ENCODE assay signal across 22 cellular contexts in genomic region chrX:133569217-133569616, GRCh38.
DNase-seq lines count a peak whose midpoint lies in the region; ATAC-seq, FAIRE-seq and TF ChIP-seq lines count a peak whose summit lies in the region.
"Had no signal": no experiment of that assay in that cellular context is flagged by ENCODE, and none has a peak within 500 bp of the region (broad histone marks: within the 10 kb centered on the region; RNA-seq: fewer than 3 reads in every experiment).

No MANE protein-coding gene starts in this region.

- no peaks in the 10 kb centered on the region for H4K20me1 ChIP-seq in smooth muscle cell (ENCODE audit: low read depth)
- H4K20me1 ChIP-seq: BLaER1 treated with 17β-estradiol and CSF1 and Interleukin-3, amounts not matched to agents 10 nM and 100 nM had no signal

- no peak overlapping the region for H2AFZ ChIP-seq in smooth muscle cell (ENCODE audit: low read depth)

- TF ChIP-seq CTCF in smooth muscle cell (IDR thresholded peaks at IDR 0.05; ENCODE audit: borderline replicate concordance, insufficient read depth, poor library complexity, severe bottlenecking): no peak

- H3K9me3 ChIP-seq in SJSA1 (replicated peaks) (no peaks in the 10 kb centered on the region), smooth muscle cell (replicated peaks; ENCODE audit: low read depth) (peaks cover 7% of the 10 kb centered on the region)
- H3K9me3 ChIP-seq: A549 had no signal

- peak; percentile 40 for FAIRE-seq in GM12892 (lab: Jason Lieb, UNC)
- FAIRE-seq: A549, D721Med, G401.6, GM12891, GM18507 had no signal

- H3K4me1 ChIP-seq in SJSA1 (replicated peaks) (peaks cover 18% of the 10 kb centered on the region), smooth muscle cell (ENCODE audit: low read depth) (peaks cover 6% of the 10 kb centered on the region)
- H3K4me1 ChIP-seq: A549; BLaER1 treated with 17β-estradiol and CSF1 and Interleukin-3, amounts not matched to agents 10 nM and 100 nM; Caco-2 had no signal

- no peak overlapping the region for H3K4me2 ChIP-seq in smooth muscle cell
- H3K4me2 ChIP-seq: A549; BLaER1 treated with 17β-estradiol and CSF1 and Interleukin-3, amounts not matched to agents 10 nM and 100 nM had no signal

- H3K27ac ChIP-seq in SJSA1 (peak overlapping the region; percentile 77), smooth muscle cell (ENCODE audit: low read depth) (peak overlapping the region; percentile 15)
- H3K27ac ChIP-seq: 22Rv1; A549; BLaER1 treated with 17β-estradiol and CSF1 and Interleukin-3, amounts not matched to agents 10 nM and 100 nM; C4-2B had no signal

- H3K27me3 ChIP-seq in SJSA1 (replicated peaks): no peaks in the 10 kb centered on the region
- H3K27me3 ChIP-seq in smooth muscle cell (ENCODE audit: low read depth): no peaks in the 10 kb centered on the region

- no peaks in the 10 kb centered on the region for H3K36me3 ChIP-seq in SJSA1
- H3K36me3 ChIP-seq in smooth muscle cell (ENCODE audit: low read depth): peaks cover 14% of the 10 kb centered on the region
- H3K36me3 ChIP-seq: BLaER1 treated with 17β-estradiol and CSF1 and Interleukin-3, amounts not matched to agents 10 nM and 100 nM had no signal

- H3K79me2 ChIP-seq in smooth muscle cell (ENCODE audit: low read depth): no peaks in the 10 kb centered on the region

- no peak overlapping the region for H3K9ac ChIP-seq in smooth muscle cell (ENCODE audit: low read depth)
- H3K9ac ChIP-seq: BLaER1 treated with 17β-estradiol and CSF1 and Interleukin-3, amounts not matched to agents 10 nM and 100 nM had no signal

- H3K4me3 ChIP-seq in SJSA1 (no peak overlapping the region), smooth muscle cell (no peak overlapping the region)
- H3K4me3 ChIP-seq: A549; BLaER1 treated with 17β-estradiol and CSF1 and Interleukin-3, amounts not matched to agents 10 nM and 100 nM had no signal

- ATAC-seq in left cardiac atrium (no peak), GM19397 (IDR thresholded peaks at IDR 0.05; ENCODE audit: unreplicated experiment) (no peak)
- ATAC-seq: A549; CD8-positive, alpha-beta T cell had no signal

- H3F3A ChIP-seq in smooth muscle cell (ENCODE audit: low read depth): peaks cover 2% of the 10 kb centered on the region

- no peak for TF ChIP-seq POLR2A in GM12892 (IDR thresholded peaks at IDR 0.05; ENCODE audit: low read depth, low read length)

- intact Hi-C loops in cardiac septum (cut with DNase I): no loop called here
- intact Hi-C loops in left cardiac atrium (cut with DNase I): no loop called here

- DNase-seq in cardiac septum (ENCODE audit: low spot score) (peak; percentile 6), left cardiac atrium (no peak), GM12892 (ENCODE audit: insufficient read length) (no peak), SJSA1 (ENCODE audit: low read depth in 1 of 2, low spot score in 2 of 2) (no peak), smooth muscle cell (lab: John Stamatoyannopoulos, UW; ENCODE audit: unreplicated experiment) (no peak), hepatic stellate cell (ENCODE audit: low spot score) (no peak)
- DNase-seq: AML-193; Caco-2; Calu3; CD4-positive, alpha-beta T cell; CD8-positive, alpha-beta T cell; DMS79 treated with DMSO at 0.1 percent for 48 hours; GF-D8 had no signal
